14 cellular contexts compared by ENCODE assay signal in genomic region chr1:9442266-9442846, GRCh38.
A peak's percentile ranks its signal among the peaks of the same experiment; 100 is the strongest.
DNase-seq lines count a peak whose midpoint lies in the region; ATAC-seq and TF ChIP-seq lines count a peak whose summit lies in the region.
"Had no signal": no experiment of that assay in that cellular context is flagged by ENCODE, and none has a peak within 500 bp of the region (broad histone marks: within the 10 kb centered on the region; RNA-seq: fewer than 3 reads in every experiment).

No MANE protein-coding gene starts in this region.

- H3K27ac ChIP-seq in brain microvascular endothelial cell (no peak overlapping the region), right lobe of liver (peak overlapping the region; percentile 77 to 99 (median 98)), tibial artery (peak overlapping the region; percentile 65 to 66)
- H3K27ac ChIP-seq: 22Rv1 had no signal

- no peak for TF ChIP-seq POLR2A in right lobe of liver (IDR thresholded peaks at IDR 0.05)

- intact Hi-C loops in right lobe of liver (cut with DNase I) (no loop called here), tibial artery (cut with DNase I; ENCODE audit: low total_unique reads) (no loop called here)

- TF ChIP-seq CTCF in brain microvascular endothelial cell (IDR thresholded peaks at IDR 0.05; ENCODE audit: low read depth, low read length, missing control alignments) (no peak), right lobe of liver (IDR thresholded peaks at IDR 0.05) (no peak), tibial artery (IDR thresholded peaks at IDR 0.05) (no peak)

- H3K27me3 ChIP-seq in brain microvascular endothelial cell (replicated peaks) = no peaks in the 10 kb centered on the region
- H3K27me3 ChIP-seq in right lobe of liver = no peaks in the 10 kb centered on the region
- no peaks in the 10 kb centered on the region for H3K27me3 ChIP-seq in tibial artery

- in situ Hi-C loops in brain microvascular endothelial cell (cut with HindIII; ENCODE audit: low pct_ligation_motif_present, low sequenced_read_pairs) = no loop called here

- DNase-seq in DMS 273 (lab: John Stamatoyannopoulos, UW; ENCODE audit: unreplicated experiment) (peak; percentile 51), DMS 273 treated with DMSO at 0.1 percent for 48 hours (lab: John Stamatoyannopoulos, UW) (no peak), brain microvascular endothelial cell (peak; percentile 34), right lobe of liver (peak in 1 of 3 donors; percentile 67), tibial artery (no peak), islet precursor cell (no peak)
- DNase-seq: activated CD4-positive, alpha-beta T cell treated with anti-CD3 and anti-CD28 coated beads for 36 hours; activated naive CD4-positive, alpha-beta T cell; cortex of kidney; NCI-H226; stimulated activated CD4-positive, alpha-beta T cell treated with anti-CD3 and anti-CD28 coated beads, Interleukin-2, amount 100 ng/mL, for 48 hours had no signal

- H3K4me1 ChIP-seq in right lobe of liver (peaks cover 0 to 73% (median 36%) of the 10 kb centered on the region in 4 donors), tibial artery (peaks cover 0 to 68% (median 49%) of the 10 kb centered on the region in 4 donors)

- H3K36me3 ChIP-seq in brain microvascular endothelial cell (replicated peaks) (no peaks in the 10 kb centered on the region), right lobe of liver (no peaks in the 10 kb centered on the region), tibial artery (no peaks in the 10 kb centered on the region)

- no peak overlapping the region for H3K4me3 ChIP-seq in brain microvascular endothelial cell (ENCODE audit: low read depth, low read length)
- no peak overlapping the region for H3K4me3 ChIP-seq in right lobe of liver
- no peak overlapping the region for H3K4me3 ChIP-seq in tibial artery

- 45% methylated on average over 8 of the region's 9 CpGs for WGBS in right lobe of liver (ENCODE audit: insufficient coverage, low coverage, low lambda C conversion rate, missing lambda C conversion rate)

- ATAC-seq in right lobe of liver (peak; percentile 4 to 28 (median 17)), GM21381 (IDR thresholded peaks at IDR 0.05; ENCODE audit: unreplicated experiment) (no peak), HG02885 (IDR thresholded peaks at IDR 0.05; ENCODE audit: poor library complexity, unreplicated experiment) (no peak)
- ATAC-seq: activated CD4-positive, alpha-beta T cell treated with anti-CD3 and anti-CD28 coated beads for 36 hours had no signal

- no peaks in the 10 kb centered on the region for H3K9me3 ChIP-seq in right lobe of liver
- H3K9me3 ChIP-seq in tibial artery = no peaks in the 10 kb centered on the region

Comparison
In these comparisons a context has a peak if more than half of its experiments do, and no peak if none do; other contexts are left out.
1. DNase-seq: peak in DMS 273 (single experiment) and brain microvascular endothelial cell (single experiment); none in DMS 273 treated with DMSO at 0.1 percent for 48 hours (single experiment), tibial artery (0 of 2) and islet precursor cell (single experiment).
2. ATAC-seq: peak in right lobe of liver (4 of 4); none in GM21381 (single experiment) and HG02885 (single experiment).